ENCODE assay signal across 8 cellular contexts in genomic region chr7:33109758-33110238, GRCh38. TPM values are rescaled to one million over a fixed set of nuclear protein-coding genes. Genes with fewer than 3 reads are reported as not detected.
DNase-seq lines count a peak whose midpoint lies in the region; ATAC-seq, FAIRE-seq and TF ChIP-seq lines count a peak whose summit lies in the region.

No MANE protein-coding gene starts in this region.

- H3K9me3 ChIP-seq in esophagus muscularis mucosa (no peaks in the 10 kb centered on the region), ovary (no peaks in the 10 kb centered on the region), small intestine (ENCODE audit: control insufficient read depth, low read depth) (no peaks in the 10 kb centered on the region)

- no peak for TF ChIP-seq CTCF in esophagus muscularis mucosa (IDR thresholded peaks at IDR 0.05)
- TF ChIP-seq CTCF in ovary (IDR thresholded peaks at IDR 0.05): no peak

- H3K4me3 Mint-ChIP-seq in stimulated activated naive CD8-positive, alpha-beta T cell treated with anti-CD3 and anti-CD28 coated beads, Interleukin-15, Interleukin-2, amounts not matched to agents 100 ng/mL and 50 ng/mL, for 24 hours: peak overlapping the region; percentile 76

- H3K27me3 Mint-ChIP-seq in stimulated activated naive CD8-positive, alpha-beta T cell treated with anti-CD3 and anti-CD28 coated beads, Interleukin-15, Interleukin-2, amounts not matched to agents 100 ng/mL and 50 ng/mL, for 24 hours: peaks cover 13% of the 10 kb centered on the region

- no peaks in the 10 kb centered on the region for H3K9me3 Mint-ChIP-seq in stimulated activated naive CD8-positive, alpha-beta T cell treated with anti-CD3 and anti-CD28 coated beads, Interleukin-15, Interleukin-2, amounts not matched to agents 100 ng/mL and 50 ng/mL, for 24 hours

- TF ChIP-seq POLR2A in esophagus muscularis mucosa (IDR thresholded peaks at IDR 0.05; ENCODE audit: low read depth) (no peak), ovary (IDR thresholded peaks at IDR 0.05) (no peak)

- H3K36me3 ChIP-seq in esophagus muscularis mucosa (no peaks in the 10 kb centered on the region), ovary (no peaks in the 10 kb centered on the region), small intestine (ENCODE audit: control insufficient read depth in 2 of 2, insufficient read depth in 2 of 2, low read length in 2 of 2) (no peaks in the 10 kb centered on the region)

- no peak for ATAC-seq in stimulated activated naive CD8-positive, alpha-beta T cell treated with anti-CD3 and anti-CD28 coated beads, Interleukin-15, Interleukin-2, amounts not matched to agents 100 U/mL and 50 U/mL, for 24 hours
- ATAC-seq in HG03175 (IDR thresholded peaks at IDR 0.05; ENCODE audit: unreplicated experiment): no peak

- intact Hi-C loops in esophagus muscularis mucosa (cut with DNase I) (loop anchor here (2.0 to 10.0 kb wide), 4 partner anchors 45 to 305 kb away; no protein-coding TSS in a partner anchor), ovary (cut with DNase I) (loop anchor here in 1 of 4 donors (10.0 kb wide), 1 partner anchor 345 kb away; no protein-coding TSS in a partner anchor)

- no peak for TF ChIP-seq EP300 in esophagus muscularis mucosa (IDR thresholded peaks at IDR 0.05)
- no peak for TF ChIP-seq EP300 in ovary (IDR thresholded peaks at IDR 0.05)

- H3K4me3 ChIP-seq in esophagus muscularis mucosa (peak overlapping the region; percentile 97 to 99 (median 98)), ovary (peak overlapping the region; percentile 70), small intestine (ENCODE audit: low read depth in 1 of 2, low read length in 2 of 2) (peak overlapping the region in 1 of 2 donors; percentile 99)

- peaks cover 48% of the 10 kb centered on the region for H3K4me1 Mint-ChIP-seq in stimulated activated naive CD8-positive, alpha-beta T cell treated with anti-CD3 and anti-CD28 coated beads, Interleukin-15, Interleukin-2, amounts not matched to agents 100 ng/mL and 50 ng/mL, for 24 hours (ENCODE audit: low read depth)

- 18% methylated on average over 11 of the region's 11 CpGs for WGBS in esophagus muscularis mucosa
- 9 to 12% (median 10%) methylated on average over 11 of the region's 11 CpGs for WGBS in ovary, 3 donors
- 12 to 21% (median 20%) methylated on average over 11 of the region's 11 CpGs for WGBS in small intestine, 3 donors

- H3K27ac ChIP-seq in esophagus muscularis mucosa (replicated peaks in 1 of 4) (peak overlapping the region in 3 of 4 donors; percentile 35 to 86 (median 84)), ovary (peak overlapping the region in 1 of 2 donors; percentile 18), small intestine (ENCODE audit: low read depth in 1 of 2, low read length in 1 of 2) (no peak overlapping the region)

- no peak for FAIRE-seq in small intestine (lab: Jason Lieb, UNC)

- H3K27me3 ChIP-seq in esophagus muscularis mucosa (no peaks in the 10 kb centered on the region), ovary (no peaks in the 10 kb centered on the region), small intestine (ENCODE audit: control insufficient read depth in 2 of 2, insufficient read depth in 2 of 2, low read length in 2 of 2) (no peaks in the 10 kb centered on the region)

- no peaks in the 10 kb centered on the region for H3K36me3 Mint-ChIP-seq in stimulated activated naive CD8-positive, alpha-beta T cell treated with anti-CD3 and anti-CD28 coated beads, Interleukin-15, Interleukin-2, amounts not matched to agents 100 ng/mL and 50 ng/mL, for 24 hours (ENCODE audit: low read depth)

- H3K27ac Mint-ChIP-seq in stimulated activated naive CD8-positive, alpha-beta T cell treated with anti-CD3 and anti-CD28 coated beads, Interleukin-15, Interleukin-2, amounts not matched to agents 100 ng/mL and 50 ng/mL, for 24 hours: no peak overlapping the region

- H3K4me1 ChIP-seq in esophagus muscularis mucosa: peaks cover 36 to 44% (median 42%) of the 10 kb centered on the region in 4 donors
- H3K4me1 ChIP-seq in ovary (ENCODE audit: insufficient read depth): peaks cover 4% of the 10 kb centered on the region
- peaks cover 2 to 4% of the 10 kb centered on the region in 2 donors for H3K4me1 ChIP-seq in small intestine (ENCODE audit: control insufficient read depth in 2 of 2, insufficient read depth in 1 of 2, low read depth in 1 of 2, low read length in 1 of 2)

- DNase-seq in stimulated activated naive CD8-positive, alpha-beta T cell treated with anti-CD3 and anti-CD28 coated beads, Interleukin-15, Interleukin-2, amounts not matched to agents 100 U/mL and 50 U/mL, for 24 hours: no peak
- DNase-seq in SK-N-DZ (ENCODE audit: low spot score): peak; percentile 26
- no peak for DNase-seq in esophagus muscularis mucosa (ENCODE audit: extremely low spot score)
- DNase-seq in ovary: no peak
- DNase-seq in NCI-H1092 treated with DMSO at 0.1 percent for 48 hours (lab: John Stamatoyannopoulos, UW): no peak
- no peak for DNase-seq in small intestine

RNA-seq across cellular contexts. Expression of gene RP9, which starts 0.6 kb away (rescaled TPM):
- polyA plus RNA-seq in SK-N-DZ (2014; cell fraction: cytosol; rRNA removed): 27.9 and 31.2 TPM in 2 replicates
- polyA plus RNA-seq in SK-N-DZ (2014; cell fraction: nucleus; rRNA removed): 22.9 and 33.2 TPM in 2 replicates
- total RNA-seq in esophagus muscularis mucosa (10 to 100 TPM in 2 of 4 donors, 1 to 10 TPM in 2; 7.6 to 11.5 (median 10.1) TPM), ovary (10 to 100 TPM in 6 of 7 donors, 1 to 10 TPM in 1; 6.2 to 16.2 (median 11.3) TPM)
- polyA plus RNA-seq in ovary (10 to 100 TPM in 1 of 2 donors, 1 to 10 TPM in 1; 9.6 to 24.2 TPM), small intestine (10 to 100 TPM in 2 of 3 donors, 1 to 10 TPM in 1; 9.6 to 37.0 (median 32.4) TPM)

RNA-seq across cellular contexts. Expression of gene BBS9, which starts 19.6 kb away (rescaled TPM):
- polyA plus RNA-seq in SK-N-DZ (2014; cell fraction: cytosol; rRNA removed): 3.4 and 5.4 TPM in 2 replicates
- 5.1 and 5.2 TPM in 2 replicates for polyA plus RNA-seq in SK-N-DZ (2014; cell fraction: nucleus; rRNA removed)
- 10 to 100 TPM; 14.7 to 20.8 (median 16.3) TPM for total RNA-seq in esophagus muscularis mucosa
- 10 to 100 TPM; 28.7 to 42.0 (median 33.7) TPM for total RNA-seq in ovary
- polyA plus RNA-seq in ovary: 1 to 10 TPM; 8.1 to 9.5 TPM
- 1 to 10 TPM; 2.0 to 3.5 (median 2.4) TPM for polyA plus RNA-seq in small intestine

RNA-seq across cellular contexts. Expression of gene NT5C3A, which starts 47.2 kb away (rescaled TPM):
- 74.0 and 94.0 TPM in 2 replicates for polyA plus RNA-seq in SK-N-DZ (2014; cell fraction: cytosol; rRNA removed)
- 58.3 and 72.0 TPM in 2 replicates for polyA plus RNA-seq in SK-N-DZ (2014; cell fraction: nucleus; rRNA removed)
- total RNA-seq in esophagus muscularis mucosa: 10 to 100 TPM; 13.9 to 22.0 (median 19.7) TPM
- total RNA-seq in ovary: 10 to 100 TPM; 17.4 to 33.0 (median 22.6) TPM
- 10 to 100 TPM; 20.6 to 22.4 TPM for polyA plus RNA-seq in ovary
- polyA plus RNA-seq in small intestine: 100 to 1,000 TPM in 1 of 3 donors, 10 to 100 TPM in 2; 40.1 to 108 (median 81.0) TPM

Comparison
In these comparisons a context has a peak if more than half of its experiments do, and no peak if none do; other contexts are left out.
1. H3K27ac ChIP-seq: peak in esophagus muscularis mucosa (3 of 4); none in small intestine (0 of 2).